8 cellular contexts compared by ENCODE assay signal in the genomic region with DNA sequence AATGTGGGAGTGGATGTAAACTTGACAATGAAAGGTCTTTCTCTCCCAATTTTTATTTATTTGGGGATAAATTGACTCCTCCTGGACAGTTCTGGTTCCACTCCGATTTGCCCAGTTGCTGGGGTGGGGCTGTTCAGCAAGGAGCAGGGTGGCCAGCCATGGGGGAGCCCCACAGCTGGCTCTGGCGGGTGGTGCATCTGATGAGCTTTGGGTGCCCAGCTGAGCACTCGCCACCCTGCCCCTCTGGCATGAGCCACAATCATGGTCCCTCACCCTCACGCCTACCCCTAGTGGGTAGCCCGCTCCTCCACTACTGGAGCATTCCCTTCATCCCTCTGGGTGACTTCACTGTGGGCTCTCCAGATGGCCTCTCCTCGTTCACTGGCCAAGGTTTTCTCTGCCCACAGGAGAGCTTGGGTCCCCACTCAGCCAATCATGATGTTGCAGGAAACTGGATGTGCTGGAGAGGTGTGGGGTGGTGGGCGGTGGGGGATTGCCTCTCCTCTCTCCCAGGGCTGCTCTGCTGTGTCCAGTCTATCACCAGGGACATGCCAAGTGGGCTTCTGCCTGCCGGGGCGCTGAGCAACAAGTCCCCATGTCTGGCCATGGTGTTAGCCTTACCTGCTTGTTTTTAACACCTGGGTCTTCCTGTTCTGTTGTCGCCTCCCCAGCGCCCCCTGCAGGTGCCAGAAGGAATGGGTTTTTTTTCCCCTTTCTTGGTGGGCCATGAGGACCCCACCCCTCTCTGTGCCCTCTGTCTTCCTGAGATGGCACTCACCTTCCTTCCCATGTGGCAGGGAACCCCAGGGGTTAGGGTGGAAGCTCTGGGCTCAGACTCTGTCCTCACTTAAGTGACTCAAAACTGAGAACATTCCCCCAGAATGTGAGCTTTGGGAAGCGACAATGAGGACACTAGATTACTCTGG. TPM values are rescaled to one million over a fixed set of nuclear protein-coding genes. Genes with fewer than 3 reads are reported as not detected.
DNase-seq lines count a peak whose midpoint lies in the region; ATAC-seq and TF ChIP-seq lines count a peak whose summit lies in the region.

No MANE protein-coding gene starts in this region.

- H3K36me3 ChIP-seq in right lobe of liver = no peaks in the 10 kb centered on the region

- TF ChIP-seq CTCF in AG09319 (IDR thresholded peaks at IDR 0.05; ENCODE audit: low read depth, low read length) = peak; percentile 52
- TF ChIP-seq CTCF in HFF-Myc (IDR thresholded peaks at IDR 0.05; ENCODE audit: low read depth, low read length, missing control alignments) = peak; percentile 63
- TF ChIP-seq CTCF in right lobe of liver (IDR thresholded peaks at IDR 0.05) = peak; percentile 15 to 58 (median 56)

- H3K4me3 ChIP-seq in HFF-Myc (replicated peaks; ENCODE audit: low read depth, low read length) (no peak overlapping the region), right lobe of liver (no peak overlapping the region)

- no peak for DNase-seq in AG09319 (ENCODE audit: extremely low read depth, low read depth)
- no peak for DNase-seq in HFF-Myc (ENCODE audit: extremely low read depth, low read depth)
- peak; percentile 35 for DNase-seq in activated naive CD4-positive, alpha-beta T cell treated with Interleukin-2 at 50 U/mL for 16 hours
- peak in 1 of 3 donors; percentile 34 for DNase-seq in right lobe of liver
- DNase-seq in NCI-H226 = no peak
- DNase-seq in AG08395 (ENCODE audit: low spot score) = no peak
- DNase-seq in RKO (ENCODE audit: low spot score) = no peak

- no peak overlapping the region for H3K27ac ChIP-seq in right lobe of liver

- TF ChIP-seq POLR2A in right lobe of liver (IDR thresholded peaks at IDR 0.05) = no peak

- H3K4me1 ChIP-seq in right lobe of liver = peaks cover 0 to 10% (median 2%) of the 10 kb centered on the region in 4 donors

- intact Hi-C loops in right lobe of liver (cut with DNase I) = no loop called here

- ATAC-seq in right lobe of liver (no peak), GM21390 (IDR thresholded peaks at IDR 0.05; ENCODE audit: unreplicated experiment) (no peak)

- H3K27me3 ChIP-seq in right lobe of liver = no peaks in the 10 kb centered on the region

- 55% methylated on average over 5 of the region's 12 CpGs for WGBS in right lobe of liver (ENCODE audit: insufficient coverage, low coverage, low lambda C conversion rate, missing lambda C conversion rate)

- H3K9me3 ChIP-seq in right lobe of liver = no peaks in the 10 kb centered on the region

RNA-seq across cellular contexts. Expression of gene CYP46A1, which starts 3.4 kb away (rescaled TPM):
- total RNA-seq in right lobe of liver = 1 to 10 TPM in 1 of 6 experiments, under 1 TPM in 4, not detected in 1; 0.06 to 1.6 (median 0.42) TPM

RNA-seq across cellular contexts. Expression of gene HHIPL1, which starts 42.6 kb away (rescaled TPM):
- total RNA-seq in right lobe of liver = 1 to 10 TPM in 1 of 6 experiments, under 1 TPM in 5; 0.43 to 1.4 (median 0.66) TPM
